Comparison of ENCODE assay signal across 8 cellular contexts in the genomic region with DNA sequence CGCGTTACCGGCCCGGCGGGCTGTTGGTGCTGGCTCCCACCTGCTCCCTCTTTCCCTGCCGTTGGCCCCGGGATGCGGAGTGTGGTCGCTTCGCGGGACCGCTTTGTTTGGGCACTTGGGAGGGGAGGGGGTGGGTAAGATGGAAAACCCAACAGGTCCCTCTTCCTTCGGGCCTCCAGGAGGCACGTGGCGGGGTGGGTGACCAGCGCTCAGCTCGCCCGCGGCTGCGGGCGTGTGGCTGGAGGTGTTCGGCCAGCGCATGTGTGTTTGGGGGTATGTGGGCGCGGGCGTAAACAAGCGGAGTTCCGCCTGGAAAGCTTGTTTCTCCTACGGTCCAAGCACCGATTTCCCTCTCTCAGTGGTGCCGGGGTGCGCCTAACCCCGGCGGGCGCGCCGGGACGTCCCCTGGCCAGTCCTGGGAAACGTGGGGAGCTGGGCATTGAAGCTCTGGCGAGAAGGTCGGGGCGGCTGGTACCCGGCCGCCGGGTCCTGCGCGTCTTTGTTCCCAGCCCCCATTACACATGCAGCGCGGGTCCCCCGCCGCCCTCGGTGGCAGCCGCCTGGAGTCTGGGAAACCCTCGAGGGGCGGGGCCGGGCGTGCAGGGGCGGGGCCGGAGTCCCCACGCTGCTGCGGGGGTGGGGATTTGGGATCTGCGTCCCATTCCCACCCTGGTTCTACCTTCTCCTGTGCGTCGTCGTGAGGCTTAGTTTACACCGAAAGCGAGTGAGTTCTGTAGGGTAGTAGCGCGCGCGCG. TPM values are rescaled to one million over a fixed set of nuclear protein-coding genes. Genes with fewer than 3 reads are reported as not detected.
DNase-seq lines count a peak whose midpoint lies in the region; ATAC-seq and TF ChIP-seq lines count a peak whose summit lies in the region.

No MANE protein-coding gene starts in this region.

- H3K4me2 ChIP-seq in PC-9: peak overlapping the region; percentile 91

- intact Hi-C loops in PC-9 (cut with micrococcal nuclease; ENCODE audit: unreplicated experiment) (loop anchor here (2.0 to 10.0 kb wide), 3 partner anchors 26 to 320 kb away; partner anchors contain the start of genes ACAA1, MYD88 and XYLB), adrenal gland (cut with DNase I) (no loop called here), heart right ventricle (cut with DNase I) (loop anchor here in 2 of 10 donors (10.0 kb wide), 1 partner anchor 320 kb away; the partner anchor contains the start of genes ACAA1 (in 2 of the 2) and MYD88 (in 2 of the 2)), ovary (cut with DNase I) (no loop called here)

- BruUV-seq in PC-9 (replicated peaks; lab: Mats Ljungman, UMichigan): no TSS peak

- TF ChIP-seq CTCF in PC-9 (conservative IDR thresholded peaks at IDR 0.05) (no peak), adrenal gland (IDR thresholded peaks at IDR 0.05) (no peak), heart right ventricle (IDR thresholded peaks at IDR 0.05) (no peak), ovary (IDR thresholded peaks at IDR 0.05) (no peak)

- DNase-seq in T-helper 1 cell (no peak), HT-29 (ENCODE audit: low spot score) (peak; percentile 65), PC-9 (peak; percentile 53 to 80), adrenal gland (peak; percentile 87 to 91 (median 89)), heart right ventricle (peak; percentile 76 to 83), ovary (peak; percentile 83 to 89 (median 88))

- H3K27me3 ChIP-seq in PC-9 (ENCODE audit: insufficient read depth, low read depth) (no peaks in the 10 kb centered on the region), adrenal gland (no peaks in the 10 kb centered on the region), heart right ventricle (peaks cover 0 to 29% (median 0%) of the 10 kb centered on the region in 7 donors), ovary (no peaks in the 10 kb centered on the region)

- peaks cover 18% of the 10 kb centered on the region; the same call in 1 of the 2 replicates for H4K20me1 ChIP-seq in PC-9 (ENCODE audit: insufficient read depth)

- H3K9me3 Mint-ChIP-seq in T-helper 1 cell treated with Interleukin-12 subunit alpha and Interleukin-12 subunit beta and Interleukin-4 antibody, amounts not matched to agents 30 μg/mL and 1 μg/mL, for 36 hours: peaks cover 7% of the 10 kb centered on the region

- peak; percentile 59 to 80 (median 70) for ATAC-seq in heart right ventricle
- ATAC-seq in GM18519 (IDR thresholded peaks at IDR 0.05; ENCODE audit: low FRiP score, unreplicated experiment): no peak

- H3K4me1 ChIP-seq in PC-9 (replicated peaks; ENCODE audit: insufficient read depth) (peaks cover 13% of the 10 kb centered on the region), adrenal gland (replicated peaks in 1 of 2) (peaks cover 40 to 55% of the 10 kb centered on the region in 2 donors), heart right ventricle (peaks cover 16 to 58% (median 43%) of the 10 kb centered on the region in 9 donors), ovary (ENCODE audit: insufficient read depth) (peaks cover 35% of the 10 kb centered on the region)

- H2AFZ ChIP-seq in PC-9: peak overlapping the region; percentile 88

- TF ChIP-seq POLR2A in adrenal gland (IDR thresholded peaks at IDR 0.05): no peak
- TF ChIP-seq POLR2A in ovary (IDR thresholded peaks at IDR 0.05): peak; percentile 32

- H3K4me3 ChIP-seq in PC-9 (peak overlapping the region; percentile 89), adrenal gland (peak overlapping the region; percentile 27 to 97 (median 56)), heart right ventricle (peak overlapping the region; percentile 68 to 98 (median 85)), ovary (peak overlapping the region; percentile 68)

- no peaks in the 10 kb centered on the region for H3K9me2 ChIP-seq in PC-9 (ENCODE audit: insufficient read depth)

- POLR2A ChIA-PET in PC-9 (lab: Charles Lee; ENCODE audit: unreplicated experiment): interaction anchor here (0.6 kb wide), 1 partner anchor 729 kb away, joined by 3 read pairs; no protein-coding TSS in a partner anchor

- no peaks in the 10 kb centered on the region; the same call in 1 of the 2 replicates for H3F3A ChIP-seq in PC-9 (ENCODE audit: insufficient read depth, low read depth)

- H3K27me3 Mint-ChIP-seq in T-helper 1 cell treated with Interleukin-12 subunit alpha and Interleukin-12 subunit beta and Interleukin-4 antibody, amounts not matched to agents 30 μg/mL and 1 μg/mL, for 36 hours (ENCODE audit: low read depth): peaks cover 14% of the 10 kb centered on the region

- H3K36me3 ChIP-seq in PC-9 (ENCODE audit: low read depth) (no peaks in the 10 kb centered on the region), adrenal gland (replicated peaks in 1 of 2) (no peaks in the 10 kb centered on the region), heart right ventricle (no peaks in the 10 kb centered on the region), ovary (no peaks in the 10 kb centered on the region)

- peaks cover 11% of the 10 kb centered on the region for H3K4me1 Mint-ChIP-seq in T-helper 1 cell treated with Interleukin-12 subunit alpha and Interleukin-12 subunit beta and Interleukin-4 antibody, amounts not matched to agents 30 μg/mL and 1 μg/mL, for 36 hours (ENCODE audit: low read depth)

- peaks cover 7% of the 10 kb centered on the region for H3K36me3 Mint-ChIP-seq in T-helper 1 cell treated with Interleukin-12 subunit alpha and Interleukin-12 subunit beta and Interleukin-4 antibody, amounts not matched to agents 30 μg/mL and 1 μg/mL, for 36 hours (ENCODE audit: low read depth)

- H3K4me3 Mint-ChIP-seq in T-helper 1 cell treated with Interleukin-12 subunit alpha and Interleukin-12 subunit beta and Interleukin-4 antibody, amounts not matched to agents 30 μg/mL and 1 μg/mL, for 36 hours: peak overlapping the region; percentile 96

- no peak overlapping the region for H3K27ac ChIP-seq in PC-9
- peak overlapping the region; percentile 15 to 94 (median 90) for H3K27ac ChIP-seq in adrenal gland
- H3K27ac ChIP-seq in heart right ventricle: peak overlapping the region in 9 of 10 donors; percentile 70 to 89 (median 86)
- peak overlapping the region; percentile 84 to 85 for H3K27ac ChIP-seq in ovary

- CTCF ChIA-PET in PC-9 (lab: Charles Lee): interaction anchor here (1.0 kb wide), 1 partner anchor 108 kb away, joined by 6 read pairs; the partner anchor contains the start of gene XYLB

- peaks cover 37% of the 10 kb centered on the region for H3K79me2 ChIP-seq in PC-9 (ENCODE audit: low read depth)

- no peaks in the 10 kb centered on the region for H3K9me3 ChIP-seq in PC-9 (ENCODE audit: insufficient read depth, low read depth)
- H3K9me3 ChIP-seq in adrenal gland (replicated peaks in 1 of 3): no peaks in the 10 kb centered on the region
- H3K9me3 ChIP-seq in heart right ventricle: no peaks in the 10 kb centered on the region
- H3K9me3 ChIP-seq in ovary: no peaks in the 10 kb centered on the region

- no peak for TF ChIP-seq EP300 in ovary (IDR thresholded peaks at IDR 0.05)

- no peak overlapping the region for H3K27ac Mint-ChIP-seq in T-helper 1 cell treated with Interleukin-12 subunit alpha and Interleukin-12 subunit beta and Interleukin-4 antibody, amounts not matched to agents 30 μg/mL and 1 μg/mL, for 36 hours

- WGBS in adrenal gland, 4 donors: 0 to 1% (median 0%) methylated on average over 14 to 72 of the region's 72 CpGs
- WGBS in heart right ventricle, 2 donors: 1% methylated on average over 72 of the region's 72 CpGs
- WGBS in ovary, 3 donors: 0 to 1% (median 1%) methylated on average over 59 to 72 of the region's 72 CpGs

RNA-seq across cellular contexts. Expression of gene ACVR2B, which starts 1.4 kb away (rescaled TPM):
- 3.0 and 5.2 TPM in 2 replicates for total RNA-seq in HT-29 (2014; rRNA removed; shearing (Covaris generic))
- total RNA-seq in PC-9 (2021): 11.0 and 12.4 TPM in 2 replicates
- 10 to 100 TPM in 6 of 8 donors, 1 to 10 TPM in 2; 3.6 to 20.2 (median 14.4) TPM for total RNA-seq in adrenal gland
- 1 to 10 TPM; 1.8 to 5.1 (median 2.3) TPM for polyA plus RNA-seq in adrenal gland
- total RNA-seq in heart right ventricle: 1 to 10 TPM; 3.7 to 7.6 (median 6.3) TPM
- 1 to 10 TPM in 1 of 2 donors, under 1 TPM in 1; 0.43 to 1.4 TPM for polyA plus RNA-seq in heart right ventricle
- 10 to 100 TPM in 5 of 7 donors, 1 to 10 TPM in 2; 6.0 to 16.0 (median 10.8) TPM for total RNA-seq in ovary
- 1 to 10 TPM; 3.3 to 3.7 TPM for polyA plus RNA-seq in ovary

RNA-seq across cellular contexts. Expression of gene EXOG, which starts 41.1 kb away (rescaled TPM):
- 1.6 and 5.1 TPM in 2 replicates for total RNA-seq in HT-29 (2014; rRNA removed; shearing (Covaris generic))
- total RNA-seq in PC-9 (2021) (7.5 and 9.3 TPM in 2 replicates), adrenal gland (10 to 100 TPM in 7 of 8 donors, 1 to 10 TPM in 1; 5.8 to 14.3 (median 11.4) TPM), heart right ventricle (10 to 100 TPM; 11.9 to 38.9 (median 25.4) TPM), ovary (10 to 100 TPM in 1 of 7 donors, 1 to 10 TPM in 6; 7.7 to 14.8 (median 9.0) TPM)
- polyA plus RNA-seq in adrenal gland (10 to 100 TPM in 1 of 3 donors, 1 to 10 TPM in 2; 8.3 to 13.6 (median 9.9) TPM), heart right ventricle (10 to 100 TPM; 10.7 to 39.9 TPM), ovary (10 to 100 TPM in 1 of 2 donors, 1 to 10 TPM in 1; 5.4 to 12.6 TPM)

Comparison
In these comparisons a context has a peak if more than half of its experiments do, and no peak if none do; other contexts are left out.
1. DNase-seq: peak in HT-29 (single experiment), PC-9 (2 of 2), adrenal gland (7 of 7), heart right ventricle (2 of 2) and ovary (5 of 5); none in T-helper 1 cell (0 of 5).
2. Peak in every context shown above with its lines, with median percentiles within 50 percentile points of each other: H3K4me3 ChIP-seq.